In genomic region chr9:131755541-131756198, GRCh38 we compare ENCODE assay signal across 1 cellular context.
TF ChIP-seq lines count a peak whose summit lies in the region.

No MANE protein-coding gene starts in this region.

TF ChIP-seq in HEK293, 187 proteins besides CTCF, POLR2A, EP300 and RAD21 (continued from another document):
- TF ChIP-seq ZNF214 (tag by site-specific recombination; IDR thresholded peaks at IDR 0.05; ENCODE audit: borderline replicate concordance) (no peak), ZNF664 (tag by site-specific recombination; IDR thresholded peaks at IDR 0.05) (no peak), ZEB2 (tag by site-specific recombination; IDR thresholded peaks at IDR 0.05) (0 out of 2 replicates have a peak, but pooled peaks have one; percentile 44), ZNF362 (tag by site-specific recombination; IDR thresholded peaks at IDR 0.05) (peak; percentile 96), ZSCAN4 (tag by site-specific recombination; IDR thresholded peaks at IDR 0.05) (no peak), ZNF10 (tag by site-specific recombination; IDR thresholded peaks at IDR 0.05) (no peak), ZNF19 (tag by site-specific recombination; IDR thresholded peaks at IDR 0.05; ENCODE audit: low read depth) (no peak), ZNF426 (tag by site-specific recombination; IDR thresholded peaks at IDR 0.05) (no peak), ZNF341 (tag by site-specific recombination; IDR thresholded peaks at IDR 0.05; ENCODE audit: low read depth) (no peak), ZNF76 (tag by site-specific recombination; IDR thresholded peaks at IDR 0.05; ENCODE audit: borderline replicate concordance, low read depth) (no peak), ZBTB21 (tag by site-specific recombination; IDR thresholded peaks at IDR 0.05) (no peak), ZBTB10 (tag by site-specific recombination; IDR thresholded peaks at IDR 0.05) (no peak), ZNF292 (tag by site-specific recombination; IDR thresholded peaks at IDR 0.05; ENCODE audit: borderline replicate concordance, low read depth) (no peak), ZSCAN23 (tag by site-specific recombination; IDR thresholded peaks at IDR 0.05) (no peak), ZNF473 (tag by site-specific recombination; IDR thresholded peaks at IDR 0.05) (no peak), KLF10 (tag by site-specific recombination; IDR thresholded peaks at IDR 0.05) (no peak), ZSCAN30 (tag by site-specific recombination; IDR thresholded peaks at IDR 0.05) (0 out of 2 replicates have a peak, but pooled peaks have one; percentile 32), ZNF184 (tag by site-specific recombination; IDR thresholded peaks at IDR 0.05) (no peak), ZNF391 (tag by site-specific recombination; IDR thresholded peaks at IDR 0.05; ENCODE audit: borderline replicate concordance, low read depth) (0 out of 2 replicates have a peak, but pooled peaks have one; percentile 52), INSM2 (tag by site-specific recombination; IDR thresholded peaks at IDR 0.05) (no peak)
